ENCODE assay signal across 15 cellular contexts in genomic region chr10:98463976-98464754, GRCh38.
"Had no signal": no experiment of that assay in that cellular context is flagged by ENCODE, and none has a peak within 500 bp of the region (broad histone marks: within the 10 kb centered on the region; RNA-seq: fewer than 3 reads in every experiment).

No MANE protein-coding gene starts in this region.

- H3K36me3 Mint-ChIP-seq: immature natural killer cell had no signal

- H3K9me3 Mint-ChIP-seq: activated CD4-positive, alpha-beta T cell treated with anti-CD3 and anti-CD28 coated beads, Interleukin-2, amount 10 ng/mL, durations not matched to agents 7 days and 5 days; dendritic cell treated with granulocyte-macrophage colony-stimulating factor and Interleukin-4, amounts not matched to agents 40 ng/mL and 50 ng/mL, for 4 days; immature natural killer cell; nephron had no signal

- H3K4me3 ChIP-seq: body of pancreas, prostate gland, sigmoid colon, stomach, thoracic aorta had no signal

- H3K4me1 ChIP-seq: prostate gland had no signal

- H3K9me3 ChIP-seq: body of pancreas, prostate gland, sigmoid colon, stomach, thoracic aorta had no signal

- DNase-seq: activated CD4-positive, alpha-beta T cell treated with anti-CD3 and anti-CD28 coated beads, Interleukin-2, amount 10 ng/mL, durations not matched to agents 7 days and 5 days; activated naive CD4-positive, alpha-beta T cell treated with anti-CD3 and anti-CD28 coated beads, Interleukin-2, amount 50 U/mL, for 16 hours; activated T-cell treated with anti-CD3 and anti-CD28 coated beads, Interleukin-2, amount 50 U/mL, for 1 hour; amniotic stem cell; body of pancreas; immature natural killer cell; left cardiac atrium; mammary epithelial cell; sigmoid colon; stimulated activated CD4-positive, alpha-beta T cell treated with anti-CD3 and anti-CD28 coated beads, Interleukin-2, amount 100 ng/mL, for 48 hours; stomach had no signal

- H3K27ac ChIP-seq: body of pancreas, prostate gland, sigmoid colon, stomach, thoracic aorta had no signal

- H3K36me3 ChIP-seq: prostate gland, sigmoid colon, stomach, thoracic aorta had no signal

- H3K27ac Mint-ChIP-seq: activated CD4-positive, alpha-beta T cell treated with anti-CD3 and anti-CD28 coated beads, Interleukin-2, amount 10 ng/mL, durations not matched to agents 7 days and 5 days; dendritic cell treated with granulocyte-macrophage colony-stimulating factor and Interleukin-4, amounts not matched to agents 40 ng/mL and 50 ng/mL, for 4 days; immature natural killer cell; nephron had no signal

- H3K27me3 ChIP-seq: body of pancreas, sigmoid colon had no signal

- ATAC-seq: body of pancreas, left cardiac atrium had no signal

- H3K4me3 Mint-ChIP-seq: activated CD4-positive, alpha-beta T cell treated with anti-CD3 and anti-CD28 coated beads, Interleukin-2, amount 10 ng/mL, durations not matched to agents 7 days and 5 days; dendritic cell treated with granulocyte-macrophage colony-stimulating factor and Interleukin-4, amounts not matched to agents 40 ng/mL and 50 ng/mL, for 4 days; immature natural killer cell; nephron had no signal
